11 cellular contexts compared by ENCODE assay signal in the genomic region with DNA sequence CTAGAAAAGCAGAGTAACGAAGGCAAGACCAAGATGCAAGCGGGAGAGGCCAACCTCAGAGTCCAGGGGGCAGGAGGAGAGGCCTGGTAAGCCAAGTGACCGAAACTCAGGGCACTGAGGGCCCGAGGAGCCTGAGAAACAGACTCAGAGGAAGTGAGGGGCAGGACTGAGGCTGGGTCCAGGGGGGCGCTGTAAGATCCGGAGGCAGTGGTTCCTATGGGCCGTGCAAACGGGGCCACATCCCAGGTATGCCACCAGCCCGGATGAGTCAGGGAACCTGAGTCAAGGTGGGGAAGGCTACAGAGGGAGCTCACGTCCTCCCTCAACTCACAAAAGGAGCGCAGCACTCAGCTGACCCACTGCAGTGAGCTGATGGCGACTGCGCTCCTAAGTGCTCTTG. TPM values are rescaled to one million over a fixed set of nuclear protein-coding genes. Genes with fewer than 3 reads are reported as not detected.
DNase-seq lines count a peak whose midpoint lies in the region; ATAC-seq, FAIRE-seq and TF ChIP-seq lines count a peak whose summit lies in the region.
"Had no signal": no experiment of that assay in that cellular context is flagged by ENCODE, and none has a peak within 500 bp of the region (broad histone marks: within the 10 kb centered on the region; RNA-seq: fewer than 3 reads in every experiment).

No MANE protein-coding gene starts in this region.

- no peak for FAIRE-seq in D721Med (lab: Jason Lieb, UNC)

- intact Hi-C loops in body of pancreas (cut with DNase I) (no loop called here), right lobe of liver (cut with DNase I) (no loop called here), stomach (cut with DNase I; ENCODE audit: low total_unique reads) (no loop called here)

- DNase-seq in body of pancreas (no peak), right lobe of liver (no peak), stomach (no peak), HK-2 (ENCODE audit: unreplicated experiment) (no peak), cerebellar cortex (ENCODE audit: low spot score) (no peak), NOMO-1 treated with DMSO at 0.1 percent for 48 hours (lab: John Stamatoyannopoulos, UW; ENCODE audit: unreplicated experiment) (no peak), D721Med (ENCODE audit: insufficient read length, low spot score) (no peak)
- DNase-seq: activated CD4-positive, alpha-beta T cell treated with anti-CD3 and anti-CD28 coated beads, Interleukin-2, amount 50 U/mL, for 1 hour; NK-92 treated with Interleukin-12 subunit alpha and Interleukin-12 subunit beta, amount 100 ng/mL, for 24 hours; stimulated activated CD4-positive, alpha-beta T cell treated with anti-CD3 and anti-CD28 coated beads, Interleukin-4, amount 100 ng/mL, for 24 hours had no signal

- no peak overlapping the region for H3K9ac ChIP-seq in HUES48 (ENCODE audit: low read depth, low read length)

- WGBS in body of pancreas, 2 donors: 82 to 87% methylated on average over 13 of the region's 13 CpGs
- WGBS in right lobe of liver (ENCODE audit: insufficient coverage, low coverage, low lambda C conversion rate, missing lambda C conversion rate): 97% methylated on average over 8 of the region's 13 CpGs
- WGBS in stomach, 5 donors: 83 to 91% (median 87%) methylated on average over 13 of the region's 13 CpGs

- no peaks in the 10 kb centered on the region for H3K36me3 ChIP-seq in HUES48 (ENCODE audit: control insufficient read depth, insufficient read depth, low read length)
- no peaks in the 10 kb centered on the region for H3K36me3 ChIP-seq in body of pancreas (replicated peaks in 1 of 2; ENCODE audit: insufficient read depth in 1 of 2, low read depth in 2 of 2)
- no peaks in the 10 kb centered on the region for H3K36me3 ChIP-seq in right lobe of liver
- H3K36me3 ChIP-seq in stomach: peaks cover 0 to 4% (median 2%) of the 10 kb centered on the region in 4 donors

- ATAC-seq in body of pancreas: no peak
- ATAC-seq in right lobe of liver: no peak

- H3K4me1 ChIP-seq in HUES48 (ENCODE audit: control insufficient read depth, insufficient read depth, low read length) (peaks cover 19% of the 10 kb centered on the region), body of pancreas (peaks cover 93% of the 10 kb centered on the region), right lobe of liver (peaks cover 0 to 71% (median 28%) of the 10 kb centered on the region in 4 donors), stomach (peaks cover 94 to 100% (median 96%) of the 10 kb centered on the region in 4 donors)

- H3K27me3 ChIP-seq in HUES48 (ENCODE audit: control insufficient read depth, insufficient read depth, low read length) (no peaks in the 10 kb centered on the region), body of pancreas (no peaks in the 10 kb centered on the region), right lobe of liver (no peaks in the 10 kb centered on the region), stomach (no peaks in the 10 kb centered on the region)

- H3K9me3 ChIP-seq in HUES48 (ENCODE audit: control insufficient read depth, insufficient read depth, low read length): no peaks in the 10 kb centered on the region
- H3K9me3 ChIP-seq in body of pancreas: no peaks in the 10 kb centered on the region
- H3K9me3 ChIP-seq in right lobe of liver: no peaks in the 10 kb centered on the region
- no peaks in the 10 kb centered on the region for H3K9me3 ChIP-seq in stomach

- H3K4me3 ChIP-seq in HUES48 (ENCODE audit: low read depth, low read length) (no peak overlapping the region), body of pancreas (no peak overlapping the region), right lobe of liver (no peak overlapping the region), stomach (peak overlapping the region in 1 of 4 donors; percentile 25)

- no peak for TF ChIP-seq POLR2A in body of pancreas (IDR thresholded peaks at IDR 0.05)
- TF ChIP-seq POLR2A in right lobe of liver (IDR thresholded peaks at IDR 0.05): no peak
- TF ChIP-seq POLR2A in stomach (IDR thresholded peaks at IDR 0.05): no peak

- TF ChIP-seq CTCF in body of pancreas (IDR thresholded peaks at IDR 0.05): no peak
- TF ChIP-seq CTCF in right lobe of liver (IDR thresholded peaks at IDR 0.05): no peak
- TF ChIP-seq CTCF in stomach (IDR thresholded peaks at IDR 0.05): no peak
- no peak for TF ChIP-seq CTCF in D721Med (IDR thresholded peaks at IDR 0.05; ENCODE audit: insufficient read depth, missing control alignments)

- TF ChIP-seq EP300 in stomach (IDR thresholded peaks at IDR 0.05): no peak

- peak overlapping the region; percentile 11 for H3K27ac ChIP-seq in HUES48 (ENCODE audit: low read depth, low read length)
- peak overlapping the region; percentile 69 to 84 (median 76) for H3K27ac ChIP-seq in body of pancreas
- peak overlapping the region; percentile 71 to 86 (median 83) for H3K27ac ChIP-seq in right lobe of liver
- peak overlapping the region; percentile 43 to 95 (median 90) for H3K27ac ChIP-seq in stomach

RNA-seq across cellular contexts. Expression of gene ZDHHC7, which starts 8.3 kb away (rescaled TPM):
- total RNA-seq in body of pancreas: 10 to 100 TPM; 17.5 to 39.2 TPM
- total RNA-seq in right lobe of liver: 10 to 100 TPM; 10.7 to 27.5 (median 19.0) TPM
- 100 to 1,000 TPM in 2 of 5 donors, 10 to 100 TPM in 3; 54.3 to 358 (median 58.1) TPM for total RNA-seq in stomach
- polyA plus RNA-seq in stomach: 10 to 100 TPM; 15.0 to 23.0 (median 15.4) TPM

RNA-seq across cellular contexts. Expression of gene KIAA0513, which starts 24.5 kb away (rescaled TPM):
- total RNA-seq in body of pancreas (10 to 100 TPM; 23.1 to 71.9 TPM), right lobe of liver (1 to 10 TPM; 2.6 to 7.4 (median 4.7) TPM), stomach (10 to 100 TPM; 13.3 to 40.6 (median 17.6) TPM)
- polyA plus RNA-seq in stomach: 10 to 100 TPM in 1 of 3 donors, 1 to 10 TPM in 2; 3.6 to 10.2 (median 8.4) TPM

Comparison
In these comparisons a context has a peak if more than half of its experiments do, and no peak if none do; other contexts are left out.
1. H3K27ac ChIP-seq: peak in every context shown above with its lines; median percentile 90 in stomach; 83 in right lobe of liver; 76 in body of pancreas; 11 in HUES48.